Comparison of ENCODE assay signal across 8 cellular contexts in genomic region chr12:74537707-74538385, GRCh38. TPM values are rescaled to one million over a fixed set of nuclear protein-coding genes. Genes with fewer than 3 reads are reported as not detected.
DNase-seq lines count a peak whose midpoint lies in the region; ATAC-seq lines count a peak whose summit lies in the region.

Gene ATXN7L3B (plus strand): TSS chr12:74537835. CDS start chr12:74538113, 278 bp downstream.

- peak within 1 kb of the TSS; percentile 97 for H3K27ac Mint-ChIP-seq in activated CD4-positive, alpha-beta T cell treated with anti-CD3 and anti-CD28 coated beads, Interleukin-2, amount 10 ng/mL, durations not matched to agents 7 days and 5 days

- peak; percentile 92 for DNase-seq in NCI-H526 treated with DMSO at 0.1 percent for 48 hours (lab: John Stamatoyannopoulos, UW)
- DNase-seq in activated CD4-positive, alpha-beta T cell treated with anti-CD3 and anti-CD28 coated beads, Interleukin-2, amount 10 ng/mL, durations not matched to agents 7 days and 5 days, result peak; percentile 95
- peak; percentile 18 for DNase-seq in cortex of kidney (lab: John Stamatoyannopoulos, UW)
- DNase-seq in left lobe of liver (ENCODE audit: low spot score), result peak; percentile 95
- DNase-seq in stimulated activated CD4-positive, alpha-beta T cell treated with anti-CD3 and anti-CD28 coated beads, Interleukin-2, amount 100 ng/mL, for 4 hours (ENCODE audit: low read depth), result peak; percentile 90

- peak within 1 kb of the TSS; percentile 86 for H3K4me3 Mint-ChIP-seq in activated CD4-positive, alpha-beta T cell treated with anti-CD3 and anti-CD28 coated beads, Interleukin-2, amount 10 ng/mL, durations not matched to agents 7 days and 5 days

- ATAC-seq in GM19324 (IDR thresholded peaks at IDR 0.05; ENCODE audit: low FRiP score, unreplicated experiment), result peak; percentile 98
- ATAC-seq in HG03469 (IDR thresholded peaks at IDR 0.05; ENCODE audit: unreplicated experiment), result peak; percentile 95
- ATAC-seq in left lobe of liver, result peak; percentile 98

- H3K4me1 ChIP-seq in BLaER1, result peaks cover 34% of the 10 kb centered on the region

- no peaks in the 10 kb centered on the region for H3K27me3 Mint-ChIP-seq in activated CD4-positive, alpha-beta T cell treated with anti-CD3 and anti-CD28 coated beads, Interleukin-2, amount 10 ng/mL, durations not matched to agents 7 days and 5 days

- H3K9me3 ChIP-seq in BLaER1, result peaks cover 19% of the 10 kb centered on the region; the same call in 1 of the 2 replicates

- peak within 1 kb of the TSS; percentile 87 for H3K4me3 ChIP-seq in BLaER1

- H3K36me3 Mint-ChIP-seq in activated CD4-positive, alpha-beta T cell treated with anti-CD3 and anti-CD28 coated beads, Interleukin-2, amount 10 ng/mL, durations not matched to agents 7 days and 5 days (ENCODE audit: low read depth), result peaks cover 47% of the 10 kb centered on the region

- H3K4me1 Mint-ChIP-seq in activated CD4-positive, alpha-beta T cell treated with anti-CD3 and anti-CD28 coated beads, Interleukin-2, amount 10 ng/mL, durations not matched to agents 7 days and 5 days, result peaks cover 41% of the 10 kb centered on the region

- H3K27ac ChIP-seq in BLaER1, result peak within 1 kb of the TSS; percentile 97

- no peaks in the 10 kb centered on the region for H3K27me3 ChIP-seq in BLaER1

- POLR2A ChIA-PET in activated CD4-positive, alpha-beta T cell treated with anti-CD3 and anti-CD28 coated beads, Interleukin-2, amount 10 ng/mL, durations not matched to agents 7 days and 5 days (lab: Charles Lee), result interaction anchor here (0.6 kb wide), 1 partner anchor 645 kb away, joined by 3 read pairs; no protein-coding TSS in a partner anchor

- no peaks in the 10 kb centered on the region for H3K9me3 Mint-ChIP-seq in activated CD4-positive, alpha-beta T cell treated with anti-CD3 and anti-CD28 coated beads, Interleukin-2, amount 10 ng/mL, durations not matched to agents 7 days and 5 days

- CTCF ChIA-PET in activated CD4-positive, alpha-beta T cell treated with anti-CD3 and anti-CD28 coated beads, Interleukin-2, amount 10 ng/mL, durations not matched to agents 7 days and 5 days (lab: Charles Lee), result interaction anchor here (0.9 to 1.4 kb wide), 2 partner anchors 14 to 48 kb away, joined by 3 to 4 read pairs; no protein-coding TSS in a partner anchor

- peak within 1 kb of the TSS; percentile 98 for H3K4me2 ChIP-seq in BLaER1

- peak within 1 kb of the TSS; percentile 96 for H3K9ac ChIP-seq in BLaER1

- H3K36me3 ChIP-seq in BLaER1, result peaks cover 33% of the 10 kb centered on the region

- H4K20me1 ChIP-seq in BLaER1, result peaks cover 45% of the 10 kb centered on the region

RNA-seq across cellular contexts. Expression of gene ATXN7L3B, which starts in this region (rescaled TPM):
- total RNA-seq in activated CD4-positive, alpha-beta T cell treated with anti-CD3 and anti-CD28 coated beads, Interleukin-2, amount 10 ng/mL, durations not matched to agents 7 days and 5 days, result 10 to 100 TPM; 25.0 to 25.3 TPM
- total RNA-seq in left lobe of liver, result 12.8 TPM

Comparison
In these comparisons a context has a peak if more than half of its experiments do, and no peak if none do; other contexts are left out.
1. Peak in every context shown above with its lines: DNase-seq, ATAC-seq, H3K4me3 ChIP-seq and H3K27ac ChIP-seq.
2. DNase-seq: peak in every context shown above with its lines; median percentile 95 in activated CD4-positive, alpha-beta T cell treated with anti-CD3 and anti-CD28 coated beads, Interleukin-2, amount 10 ng/mL, durations not matched to agents 7 days and 5 days; 95 in left lobe of liver; 92 in NCI-H526 treated with DMSO at 0.1 percent for 48 hours; 90 in stimulated activated CD4-positive, alpha-beta T cell treated with anti-CD3 and anti-CD28 coated beads, Interleukin-2, amount 100 ng/mL, for 4 hours; 18 in cortex of kidney.